Comparison of ENCODE assay signal across 20 cellular contexts in the genomic region with DNA sequence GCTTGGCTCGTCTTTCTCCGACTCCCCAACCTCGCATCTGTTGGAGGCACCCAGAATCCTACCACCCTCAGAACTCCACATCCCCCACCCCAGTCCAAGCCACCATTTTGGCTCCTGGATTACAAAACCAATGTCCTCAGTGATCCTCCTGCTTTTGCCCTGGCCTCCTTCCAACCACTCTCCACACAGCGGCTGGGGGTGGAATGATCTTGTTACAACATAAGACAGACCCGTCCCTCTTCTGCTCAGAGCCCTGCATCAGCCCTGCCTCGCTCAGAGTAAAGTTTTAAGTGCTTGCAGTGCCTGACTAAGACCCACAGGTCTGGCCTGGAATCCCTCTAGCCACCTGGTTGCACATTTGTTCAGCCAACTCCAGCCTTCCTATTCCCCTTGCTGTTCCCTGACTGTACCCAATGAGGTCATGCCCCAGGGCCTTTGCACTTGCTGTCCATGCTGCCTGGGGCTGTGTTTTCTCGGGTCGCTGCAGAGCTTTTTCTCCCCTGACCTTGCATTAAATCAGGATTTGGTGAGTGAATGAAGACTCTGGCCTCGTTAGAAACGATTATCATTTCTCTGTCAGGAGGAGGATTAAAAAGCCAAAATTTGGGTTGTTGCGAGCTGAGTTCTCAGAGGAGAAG.
"Had no signal": no experiment of that assay in that cellular context is flagged by ENCODE, and none has a peak within 500 bp of the region (broad histone marks: within the 10 kb centered on the region; RNA-seq: fewer than 3 reads in every experiment).

No MANE protein-coding gene starts in this region.

- H3K9me3 ChIP-seq: lower lobe of right lung, pancreas, tibial artery had no signal

- H3K4me3 Mint-ChIP-seq: endodermal cell; memory B cell; naive B cell; nephron; stimulated activated effector memory CD8-positive, alpha-beta T cell treated with anti-CD3 and anti-CD28 coated beads, Interleukin-12 subunit alpha, Interleukin-12 subunit beta, amount 100 ng/mL, for 72 hours had no signal

- H3K4me1 ChIP-seq: gastroesophageal sphincter, left ventricle myocardium inferior, lower lobe of right lung, tibial artery had no signal

- H3K4me3 ChIP-seq: coronary artery, gastroesophageal sphincter, left ventricle myocardium inferior, lower lobe of right lung, pancreas, tibial artery had no signal

- H3K36me3 Mint-ChIP-seq: memory B cell, naive B cell had no signal

- H3K27ac Mint-ChIP-seq: endodermal cell; memory B cell; naive B cell; nephron; progenitor cell of endocrine pancreas; stimulated activated effector memory CD8-positive, alpha-beta T cell treated with anti-CD3 and anti-CD28 coated beads, Interleukin-12 subunit alpha, Interleukin-12 subunit beta, amount 100 ng/mL, for 72 hours had no signal

- H3K27me3 ChIP-seq: pancreas had no signal

- ATAC-seq: gastroesophageal sphincter; pancreas; right cardiac atrium; stimulated activated effector memory CD8-positive, alpha-beta T cell treated with anti-CD3 and anti-CD28 coated beads, Interleukin-12 subunit alpha, Interleukin-12 subunit beta, amount 100 ng/mL, for 72 hours; stimulated activated naive CD8-positive, alpha-beta T cell treated with anti-CD3 and anti-CD28 coated beads, Interleukin-15, Interleukin-2, amounts not matched to agents 100 U/mL and 50 U/mL, for 24 hours had no signal

- H3K27ac ChIP-seq: coronary artery, gastroesophageal sphincter, left ventricle myocardium inferior, lower lobe of right lung, pancreas, tibial artery had no signal

- H3K36me3 ChIP-seq: gastroesophageal sphincter, left ventricle myocardium inferior, lower lobe of right lung, pancreas, tibial artery had no signal

- H3K4me1 Mint-ChIP-seq: endodermal cell, memory B cell, naive B cell, nephron had no signal

- H3K9me3 Mint-ChIP-seq: endodermal cell; memory B cell; naive B cell; stimulated activated effector memory CD8-positive, alpha-beta T cell treated with anti-CD3 and anti-CD28 coated beads, Interleukin-12 subunit alpha, Interleukin-12 subunit beta, amount 100 ng/mL, for 72 hours had no signal

- DNase-seq: effector CD4-positive, alpha-beta T cell; endodermal cell; foreskin fibroblast; glutamatergic neuron; left ventricle myocardium inferior; lower lobe of right lung; midbrain; naive B cell; right cardiac atrium; stimulated activated CD4-positive, alpha-beta T cell treated with anti-CD3 and anti-CD28 coated beads, Interleukin-4, amount 100 ng/mL, for 1 hour; stimulated activated CD8-positive, alpha-beta memory T cell treated with anti-CD3 and anti-CD28 coated beads, Interleukin-4, amount 100 ng/mL, for 48 hours; stimulated activated naive CD8-positive, alpha-beta T cell treated with anti-CD3 and anti-CD28 coated beads, Interleukin-15, Interleukin-2, amounts not matched to agents 100 U/mL and 50 U/mL, for 24 hours; tibial artery had no signal
